In the genomic region with DNA sequence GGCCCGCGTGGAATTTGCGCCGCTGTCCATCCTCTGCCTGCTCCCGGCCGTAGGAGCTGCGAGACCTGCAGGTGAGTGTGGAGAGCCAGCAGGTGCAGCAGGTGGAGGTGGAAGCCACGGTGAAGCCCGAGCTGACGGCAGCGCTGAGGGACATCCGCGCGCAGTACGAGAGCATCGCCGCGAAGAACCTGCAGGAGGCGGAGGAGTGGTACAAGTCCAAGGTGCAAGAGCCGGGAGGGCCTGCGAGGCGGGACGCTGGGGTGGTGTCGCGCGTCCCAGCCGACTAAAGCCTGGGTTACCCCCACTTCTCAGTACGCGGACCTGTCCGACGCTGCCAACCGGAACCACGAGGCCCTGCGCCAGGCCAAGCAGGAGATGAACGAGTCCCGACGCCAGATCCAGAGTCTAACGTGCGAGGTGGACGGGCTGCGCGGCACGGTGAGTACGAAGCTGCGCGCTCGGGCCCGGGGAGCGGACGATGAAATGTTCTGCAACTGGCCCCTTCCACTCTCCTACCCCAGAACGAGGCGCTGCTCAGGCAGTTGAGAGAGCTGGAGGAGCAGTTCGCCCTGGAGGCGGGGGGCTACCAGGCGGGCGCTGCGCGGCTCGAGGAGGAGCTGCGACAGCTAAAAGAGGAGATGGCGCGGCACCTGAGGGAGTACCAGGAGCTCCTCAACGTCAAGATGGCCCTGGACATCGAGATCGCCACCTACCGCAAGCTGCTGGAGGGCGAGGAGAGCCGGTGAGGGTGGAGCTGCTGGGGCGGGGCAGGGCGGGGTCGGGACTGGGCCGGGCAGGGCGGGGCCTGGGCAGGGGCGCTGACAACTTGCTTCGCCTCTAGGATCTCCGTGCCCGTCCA, we compare ENCODE assay signal across 8 cellular contexts. TPM values are rescaled to one million over a fixed set of nuclear protein-coding genes. Genes with fewer than 3 reads are reported as not detected.
A peak's percentile ranks its signal among the peaks of the same experiment; 100 is the strongest.
DNase-seq lines count a peak whose midpoint lies in the region; FAIRE-seq and TF ChIP-seq lines count a peak whose summit lies in the region.

No MANE protein-coding gene starts in this region.

- H3K27me3 Mint-ChIP-seq in activated naive CD4-positive, alpha-beta T cell treated with anti-CD3 and anti-CD28 coated beads, Interleukin-2, amount 50 U/mL, for 24 hours = peaks cover 28% of the 10 kb centered on the region

- H3K9me3 ChIP-seq in kidney (ENCODE audit: control insufficient read depth in 1 of 2, low read length in 2 of 2) (no peaks in the 10 kb centered on the region), testis (no peaks in the 10 kb centered on the region)

- no peaks in the 10 kb centered on the region for H3K9me3 Mint-ChIP-seq in activated naive CD4-positive, alpha-beta T cell treated with anti-CD3 and anti-CD28 coated beads, Interleukin-2, amount 50 U/mL, for 24 hours

- WGBS in testis, 2 donors = 10 to 17% methylated on average over 9 to 77 of the region's 77 CpGs

- H3K27ac Mint-ChIP-seq in activated naive CD4-positive, alpha-beta T cell treated with anti-CD3 and anti-CD28 coated beads, Interleukin-2, amount 50 U/mL, for 24 hours = no peak overlapping the region

- peaks cover 0 to 15% of the 10 kb centered on the region in 2 donors for H3K4me1 ChIP-seq in kidney (ENCODE audit: control insufficient read depth in 1 of 2, insufficient read depth in 1 of 2, low read depth in 1 of 2, low read length in 2 of 2)
- peaks cover 20% of the 10 kb centered on the region for H3K4me1 ChIP-seq in testis

- no peaks in the 10 kb centered on the region for H3K27me3 ChIP-seq in testis

- peak; percentile 85 for TF ChIP-seq CTCF in 22Rv1 (IDR thresholded peaks at IDR 0.05)
- 0 out of 2 replicates have a peak, but pooled peaks have one; percentile 3 for TF ChIP-seq CTCF in GM12875 (IDR thresholded peaks at IDR 0.05; ENCODE audit: borderline replicate concordance, insufficient read depth, low read depth, low read length)
- TF ChIP-seq CTCF in kidney (IDR thresholded peaks at IDR 0.05; ENCODE audit: borderline replicate concordance, extremely low read depth, insufficient read depth) = no peak
- no peak for TF ChIP-seq CTCF in testis (IDR thresholded peaks at IDR 0.05)

- no peak for FAIRE-seq in kidney (lab: Jason Lieb, UNC)

- no peak overlapping the region for H3K9ac ChIP-seq in kidney (ENCODE audit: low read length in 2 of 2)

- TF ChIP-seq POLR2A in testis (IDR thresholded peaks at IDR 0.05) = no peak

- DNase-seq in NOMO-1 treated with DMSO at 0.1 percent for 48 hours (lab: John Stamatoyannopoulos, UW; ENCODE audit: unreplicated experiment) = peak; percentile 75
- DNase-seq in kidney = peak; percentile 77
- peak; percentile 45 for DNase-seq in testis
- DNase-seq in epidermal melanocyte (ENCODE audit: insufficient read length, low spot score) = no peak
- no peak for DNase-seq in HT-29 (ENCODE audit: low spot score)

- intact Hi-C loops in kidney (cut with DNase I) (no loop called here), testis (cut with DNase I; ENCODE audit: low total_unique reads) (no loop called here)

- H3K36me3 ChIP-seq in kidney (ENCODE audit: control insufficient read depth in 1 of 2, insufficient read depth in 2 of 2, low read length in 2 of 2) (no peaks in the 10 kb centered on the region), testis (ENCODE audit: low read depth, missing control alignments) (no peaks in the 10 kb centered on the region)

- peaks cover 19% of the 10 kb centered on the region for H3K4me1 Mint-ChIP-seq in activated naive CD4-positive, alpha-beta T cell treated with anti-CD3 and anti-CD28 coated beads, Interleukin-2, amount 50 U/mL, for 24 hours

- peak overlapping the region; percentile 19 for H3K4me3 ChIP-seq in GM12875 (ENCODE audit: low read depth, low read length)
- peak overlapping the region in 1 of 2 donors; percentile 12 for H3K4me3 ChIP-seq in kidney (ENCODE audit: low read length in 2 of 2)
- H3K4me3 ChIP-seq in testis = peak overlapping the region; percentile 26 to 38

- H3K36me3 Mint-ChIP-seq in activated naive CD4-positive, alpha-beta T cell treated with anti-CD3 and anti-CD28 coated beads, Interleukin-2, amount 50 U/mL, for 24 hours = no peaks in the 10 kb centered on the region

- H3K27ac ChIP-seq in 22Rv1 (peak overlapping the region; percentile 83), kidney (ENCODE audit: low read depth in 2 of 2, low read length in 2 of 2) (no peak overlapping the region), testis (no peak overlapping the region)

- peak overlapping the region; percentile 64 for H3K4me3 Mint-ChIP-seq in activated naive CD4-positive, alpha-beta T cell treated with anti-CD3 and anti-CD28 coated beads, Interleukin-2, amount 50 U/mL, for 24 hours

RNA-seq across cellular contexts. Expression of a gene that starts 2.1 kb away (rescaled TPM):
- 2.7 TPM for total RNA-seq in kidney
- 0.71 TPM for polyA plus RNA-seq in kidney (ENCODE audit: insufficient read depth, low read depth, low replicate concordance)
- 10 to 100 TPM; 36.5 to 50.0 TPM for total RNA-seq in testis
- polyA plus RNA-seq in testis (ENCODE audit: insufficient read depth, low read depth, low replicate concordance) = 112 TPM
- total RNA-seq in HT-29 (2014; rRNA removed; shearing (Covaris generic)) = not detected in 2 replicates

RNA-seq across cellular contexts. Expression of a gene that starts 26.0 kb away (rescaled TPM):
- total RNA-seq in kidney (1.0 TPM), testis (10 to 100 TPM; 22.8 to 36.1 TPM)
- polyA plus RNA-seq in kidney (ENCODE audit: insufficient read depth, low read depth, low replicate concordance) (1.5 TPM), testis (ENCODE audit: insufficient read depth, low read depth, low replicate concordance) (61.7 TPM)
- 65.3 and 71.4 TPM in 2 replicates for total RNA-seq in HT-29 (2014; rRNA removed; shearing (Covaris generic))

RNA-seq across cellular contexts. Expression of a gene that starts 32.2 kb away (rescaled TPM):
- total RNA-seq in kidney = 149 TPM
- polyA plus RNA-seq in kidney (ENCODE audit: insufficient read depth, low read depth, low replicate concordance) = 204 TPM
- total RNA-seq in testis = 10 to 100 TPM; 72.5 to 78.2 TPM
- 128 TPM for polyA plus RNA-seq in testis (ENCODE audit: insufficient read depth, low read depth, low replicate concordance)
- total RNA-seq in HT-29 (2014; rRNA removed; shearing (Covaris generic)) = 978 and 1,044 TPM in 2 replicates

RNA-seq across cellular contexts. Expression of a gene that starts 39.9 kb away (rescaled TPM):
- total RNA-seq in kidney (1.0 TPM), testis (1 to 10 TPM; 3.3 to 5.5 TPM)
- polyA plus RNA-seq in kidney (ENCODE audit: insufficient read depth, low read depth, low replicate concordance) (not detected), testis (ENCODE audit: insufficient read depth, low read depth, low replicate concordance) (2.9 TPM)
- not detected in 2 replicates for total RNA-seq in HT-29 (2014; rRNA removed; shearing (Covaris generic))

RNA-seq across cellular contexts. Expression of a gene that starts 49.6 kb away (rescaled TPM):
- 16.2 TPM for total RNA-seq in kidney
- 15.1 TPM for polyA plus RNA-seq in kidney (ENCODE audit: insufficient read depth, low read depth, low replicate concordance)
- 1 to 10 TPM in 1 of 2 donors, under 1 TPM in 1; 0.87 to 1.1 TPM for total RNA-seq in testis
- 3.5 TPM for polyA plus RNA-seq in testis (ENCODE audit: insufficient read depth, low read depth, low replicate concordance)
- 8.2 and 9.2 TPM in 2 replicates for total RNA-seq in HT-29 (2014; rRNA removed; shearing (Covaris generic))

Comparison
In these comparisons a context has a peak if more than half of its experiments do, and no peak if none do; other contexts are left out.
1. CTCF ChIP-seq: peak in 22Rv1 (single experiment) and GM12875 (single experiment); none in kidney (single experiment) and testis (0 of 3).
2. DNase-seq: peak in NOMO-1 treated with DMSO at 0.1 percent for 48 hours (single experiment), kidney (single experiment) and testis (single experiment); none in epidermal melanocyte (single experiment) and HT-29 (single experiment).
3. RNA of a gene that starts 2.1 kb away (total RNA-seq): 36.5 to 50.0 TPM in testis; 2.7 TPM in kidney (single experiment) and not detected in HT-29; every median in the first group is over 10 times any median in the second.
4. RNA of a gene that starts 26.0 kb away (total RNA-seq): 65.3 to 71.4 TPM in HT-29 and 22.8 to 36.1 TPM in testis; 1.0 TPM in kidney (single experiment); every median in the first group is over 10 times any median in the second.